ENCODE assay signal across 1 cellular context in genomic region chr4:77157859-77158486, GRCh38.
TF ChIP-seq lines count a peak whose summit lies in the region.

No MANE protein-coding gene starts in this region.

TF ChIP-seq in HepG2, 621 proteins besides CTCF, POLR2A, EP300 and RAD21 (continued from another document and continues in another):
- TF ChIP-seq MEF2D (CRISPR knock-in tag; IDR thresholded peaks at IDR 0.05) (peak; percentile 61; the same call in 1 of the 2 replicates), ZNF281 (CRISPR knock-in tag; IDR thresholded peaks at IDR 0.05; ENCODE audit: borderline replicate concordance) (peak; percentile 73; the same call in 1 of the 2 replicates), CEBPG (CRISPR knock-in tag; IDR thresholded peaks at IDR 0.05) (peak; percentile 93), ZNF274 (CRISPR knock-in tag; IDR thresholded peaks at IDR 0.05) (peak; percentile 35; the same call in 1 of the 2 replicates), TAF1 (CRISPR knock-in tag; IDR thresholded peaks at IDR 0.05) (peak; percentile 25; the same call in 1 of the 2 replicates), ZNF276 (CRISPR knock-in tag; IDR thresholded peaks at IDR 0.05; ENCODE audit: low read depth) (no peak), ZNF383 (CRISPR knock-in tag; IDR thresholded peaks at IDR 0.05; ENCODE audit: borderline replicate concordance) (no peak), ZNF430 (CRISPR knock-in tag; IDR thresholded peaks at IDR 0.05) (0 out of 2 replicates have a peak, but pooled peaks have one; percentile 29), ZNF629 (CRISPR knock-in tag; conservative IDR thresholded peaks at IDR 0.05) (no peak), ZNF280D (CRISPR knock-in tag; IDR thresholded peaks at IDR 0.05) (0 out of 2 replicates have a peak, but pooled peaks have one; percentile 53), AGO1 (IDR thresholded peaks at IDR 0.05; ENCODE audit: low read depth, low read length, poor library complexity, severe bottlenecking) (peak; percentile 54), HDAC6 (IDR thresholded peaks at IDR 0.05; ENCODE audit: low read depth, low read length) (no peak), NKX3-1 (CRISPR knock-in tag; IDR thresholded peaks at IDR 0.05) (no peak), RARG (CRISPR knock-in tag; IDR thresholded peaks at IDR 0.05; ENCODE audit: low read depth) (no peak), ZNF747 (CRISPR knock-in tag; IDR thresholded peaks at IDR 0.05; ENCODE audit: borderline replicate concordance) (no peak; the same call in 1 of the 2 replicates), SMAD9 (CRISPR knock-in tag; IDR thresholded peaks at IDR 0.05) (no peak), ZNF737 (CRISPR knock-in tag; IDR thresholded peaks at IDR 0.05; ENCODE audit: borderline replicate concordance) (no peak), STAT6 (CRISPR knock-in tag; IDR thresholded peaks at IDR 0.05; ENCODE audit: borderline replicate concordance) (no peak), ZNF674 (CRISPR knock-in tag; IDR thresholded peaks at IDR 0.05; ENCODE audit: low read depth) (no peak), HMGA1 (CRISPR knock-in tag; conservative IDR thresholded peaks at IDR 0.05) (no peak), AKAP8 (CRISPR knock-in tag; IDR thresholded peaks at IDR 0.05) (peak; percentile 62; the same call in 1 of the 2 replicates), ZNF746 (CRISPR knock-in tag; IDR thresholded peaks at IDR 0.05) (peak; percentile 89; the same call in 1 of the 2 replicates), RBFOX2 (IDR thresholded peaks at IDR 0.05; ENCODE audit: low read depth, low read length) (peak; percentile 50), SMARCC2 (IDR thresholded peaks at IDR 0.05) (no peak), JDP2 (CRISPR knock-in tag; IDR thresholded peaks at IDR 0.05; ENCODE audit: borderline replicate concordance) (no peak), GMEB1 (CRISPR knock-in tag; IDR thresholded peaks at IDR 0.05; ENCODE audit: borderline replicate concordance) (no peak), ZNF382 (CRISPR knock-in tag; IDR thresholded peaks at IDR 0.05; ENCODE audit: borderline replicate concordance) (no peak), ELF1 (CRISPR knock-in tag; IDR thresholded peaks at IDR 0.05) (0 out of 2 replicates have a peak, but pooled peaks have one; percentile 43), PAF1 (CRISPR knock-in tag; IDR thresholded peaks at IDR 0.05) (no peak), RORA (CRISPR knock-in tag; IDR thresholded peaks at IDR 0.05) (no peak), TGIF2 (CRISPR knock-in tag; IDR thresholded peaks at IDR 0.05) (no peak)
- TF ChIP-seq, protein P1, sequence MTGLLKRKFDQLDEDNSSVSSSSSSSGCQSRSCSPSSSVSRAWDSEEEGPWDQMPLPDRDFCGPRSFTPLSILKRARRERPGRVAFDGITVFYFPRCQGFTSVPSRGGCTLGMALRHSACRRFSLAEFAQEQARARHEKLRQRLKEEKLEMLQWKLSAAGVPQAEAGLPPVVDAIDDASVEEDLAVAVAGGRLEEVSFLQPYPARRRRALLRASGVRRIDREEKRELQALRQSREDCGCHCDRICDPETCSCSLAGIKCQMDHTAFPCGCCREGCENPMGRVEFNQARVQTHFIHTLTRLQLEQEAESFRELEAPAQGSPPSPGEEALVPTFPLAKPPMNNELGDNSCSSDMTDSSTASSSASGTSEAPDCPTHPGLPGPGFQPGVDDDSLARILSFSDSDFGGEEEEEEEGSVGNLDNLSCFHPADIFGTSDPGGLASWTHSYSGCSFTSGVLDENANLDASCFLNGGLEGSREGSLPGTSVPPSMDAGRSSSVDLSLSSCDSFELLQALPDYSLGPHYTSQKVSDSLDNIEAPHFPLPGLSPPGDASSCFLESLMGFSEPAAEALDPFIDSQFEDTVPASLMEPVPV (CRISPR knock-in tag; IDR thresholded peaks at IDR 0.05): peak; percentile 67; the same call in 1 of the 2 replicates
- TF ChIP-seq, protein P2, sequence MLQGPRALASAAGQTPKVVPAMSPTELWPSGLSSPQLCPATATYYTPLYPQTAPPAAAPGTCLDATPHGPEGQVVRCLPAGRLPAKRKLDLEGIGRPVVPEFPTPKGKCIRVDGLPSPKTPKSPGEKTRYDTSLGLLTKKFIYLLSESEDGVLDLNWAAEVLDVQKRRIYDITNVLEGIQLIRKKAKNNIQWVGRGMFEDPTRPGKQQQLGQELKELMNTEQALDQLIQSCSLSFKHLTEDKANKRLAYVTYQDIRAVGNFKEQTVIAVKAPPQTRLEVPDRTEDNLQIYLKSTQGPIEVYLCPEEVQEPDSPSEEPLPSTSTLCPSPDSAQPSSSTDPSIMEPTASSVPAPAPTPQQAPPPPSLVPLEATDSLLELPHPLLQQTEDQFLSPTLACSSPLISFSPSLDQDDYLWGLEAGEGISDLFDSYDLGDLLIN (CRISPR knock-in tag; IDR thresholded peaks at IDR 0.05; ENCODE audit: borderline replicate concordance): no peak
- TF ChIP-seq, protein P3, sequence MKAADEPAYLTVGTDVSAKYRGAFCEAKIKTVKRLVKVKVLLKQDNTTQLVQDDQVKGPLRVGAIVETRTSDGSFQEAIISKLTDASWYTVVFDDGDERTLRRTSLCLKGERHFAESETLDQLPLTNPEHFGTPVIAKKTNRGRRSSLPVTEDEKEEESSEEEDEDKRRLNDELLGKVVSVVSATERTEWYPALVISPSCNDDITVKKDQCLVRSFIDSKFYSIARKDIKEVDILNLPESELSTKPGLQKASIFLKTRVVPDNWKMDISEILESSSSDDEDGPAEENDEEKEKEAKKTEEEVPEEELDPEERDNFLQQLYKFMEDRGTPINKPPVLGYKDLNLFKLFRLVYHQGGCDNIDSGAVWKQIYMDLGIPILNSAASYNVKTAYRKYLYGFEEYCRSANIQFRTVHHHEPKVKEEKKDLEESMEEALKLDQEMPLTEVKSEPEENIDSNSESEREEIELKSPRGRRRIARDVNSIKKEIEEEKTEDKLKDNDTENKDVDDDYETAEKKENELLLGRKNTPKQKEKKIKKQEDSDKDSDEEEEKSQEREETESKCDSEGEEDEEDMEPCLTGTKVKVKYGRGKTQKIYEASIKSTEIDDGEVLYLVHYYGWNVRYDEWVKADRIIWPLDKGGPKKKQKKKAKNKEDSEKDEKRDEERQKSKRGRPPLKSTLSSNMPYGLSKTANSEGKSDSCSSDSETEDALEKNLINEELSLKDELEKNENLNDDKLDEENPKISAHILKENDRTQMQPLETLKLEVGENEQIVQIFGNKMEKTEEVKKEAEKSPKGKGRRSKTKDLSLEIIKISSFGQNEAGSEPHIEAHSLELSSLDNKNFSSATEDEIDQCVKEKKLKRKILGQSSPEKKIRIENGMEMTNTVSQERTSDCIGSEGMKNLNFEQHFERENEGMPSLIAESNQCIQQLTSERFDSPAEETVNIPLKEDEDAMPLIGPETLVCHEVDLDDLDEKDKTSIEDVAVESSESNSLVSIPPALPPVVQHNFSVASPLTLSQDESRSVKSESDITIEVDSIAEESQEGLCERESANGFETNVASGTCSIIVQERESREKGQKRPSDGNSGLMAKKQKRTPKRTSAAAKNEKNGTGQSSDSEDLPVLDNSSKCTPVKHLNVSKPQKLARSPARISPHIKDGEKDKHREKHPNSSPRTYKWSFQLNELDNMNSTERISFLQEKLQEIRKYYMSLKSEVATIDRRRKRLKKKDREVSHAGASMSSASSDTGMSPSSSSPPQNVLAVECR (CRISPR knock-in tag; IDR thresholded peaks at IDR 0.05; ENCODE audit: borderline replicate concordance): peak; percentile 78; the same call in 1 of the 2 replicates
- TF ChIP-seq, protein P4, sequence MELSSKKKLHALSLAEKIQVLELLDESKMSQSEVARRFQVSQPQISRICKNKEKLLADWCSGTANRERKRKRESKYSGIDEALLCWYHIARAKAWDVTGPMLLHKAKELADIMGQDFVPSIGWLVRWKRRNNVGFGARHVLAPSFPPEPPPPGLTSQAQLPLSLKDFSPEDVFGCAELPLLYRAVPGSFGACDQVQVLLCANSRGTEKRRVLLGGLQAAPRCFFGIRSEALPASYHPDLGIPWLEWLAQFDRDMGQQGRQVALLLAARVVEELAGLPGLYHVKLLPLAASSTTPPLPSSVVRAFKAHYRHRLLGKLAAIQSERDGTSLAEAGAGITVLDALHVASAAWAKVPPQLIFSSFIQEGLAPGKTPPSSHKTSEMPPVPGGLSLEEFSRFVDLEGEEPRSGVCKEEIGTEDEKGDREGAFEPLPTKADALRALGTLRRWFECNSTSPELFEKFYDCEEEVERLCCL (CRISPR knock-in tag; IDR thresholded peaks at IDR 0.05; ENCODE audit: borderline replicate concordance): 0 out of 2 replicates have a peak, but pooled peaks have one; percentile 39
- TF ChIP-seq, protein P5, sequence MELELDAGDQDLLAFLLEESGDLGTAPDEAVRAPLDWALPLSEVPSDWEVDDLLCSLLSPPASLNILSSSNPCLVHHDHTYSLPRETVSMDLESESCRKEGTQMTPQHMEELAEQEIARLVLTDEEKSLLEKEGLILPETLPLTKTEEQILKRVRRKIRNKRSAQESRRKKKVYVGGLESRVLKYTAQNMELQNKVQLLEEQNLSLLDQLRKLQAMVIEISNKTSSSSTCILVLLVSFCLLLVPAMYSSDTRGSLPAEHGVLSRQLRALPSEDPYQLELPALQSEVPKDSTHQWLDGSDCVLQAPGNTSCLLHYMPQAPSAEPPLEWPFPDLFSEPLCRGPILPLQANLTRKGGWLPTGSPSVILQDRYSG (CRISPR knock-in tag; IDR thresholded peaks at IDR 0.05): no peak
